In genomic region chr13:99892866-99893504, GRCh38 we compare ENCODE assay signal across 1 cellular context.
TF ChIP-seq lines count a peak whose summit lies in the region.

No MANE protein-coding gene starts in this region.

TF ChIP-seq in H1, 55 proteins besides CTCF, POLR2A, EP300 and RAD21:
- TF ChIP-seq, protein P1, sequence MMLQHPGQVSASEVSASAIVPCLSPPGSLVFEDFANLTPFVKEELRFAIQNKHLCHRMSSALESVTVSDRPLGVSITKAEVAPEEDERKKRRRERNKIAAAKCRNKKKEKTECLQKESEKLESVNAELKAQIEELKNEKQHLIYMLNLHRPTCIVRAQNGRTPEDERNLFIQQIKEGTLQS (IDR thresholded peaks at IDR 0.05; ENCODE audit: insufficient read depth, low read depth, low read length) = no peak
- TF ChIP-seq SP4 (IDR thresholded peaks at IDR 0.05; ENCODE audit: low read length) (no peak), SIRT6 (IDR thresholded peaks at IDR 0.05; ENCODE audit: low read length) (no peak), FOSL1 (IDR thresholded peaks at IDR 0.05; ENCODE audit: insufficient read depth, low read depth, low read length) (no peak), CREB1 (IDR thresholded peaks at IDR 0.05) (no peak), RXRA (IDR thresholded peaks at IDR 0.05; ENCODE audit: insufficient read depth, low read depth, low read length) (no peak), ASH2L (IDR thresholded peaks at IDR 0.05; ENCODE audit: low read length) (no peak), SIX5 (IDR thresholded peaks at IDR 0.05; ENCODE audit: low read depth, low read length) (no peak), BACH1 (IDR thresholded peaks at IDR 0.05; ENCODE audit: low read length) (no peak), CEBPB (IDR thresholded peaks at IDR 0.05; ENCODE audit: low read depth, low read length) (no peak), BRCA1 (IDR thresholded peaks at IDR 0.05; ENCODE audit: low read depth, low read length) (no peak), HDAC2 (IDR thresholded peaks at IDR 0.05; ENCODE audit: borderline replicate concordance in 1 of 2, low read depth in 2 of 2, low read length in 2 of 2) (no peak), TAF7 (optimal IDR thresholded peaks at IDR 0.05; ENCODE audit: borderline replicate concordance, low read depth, low read length) (no peak), SAP30 (IDR thresholded peaks at IDR 0.05; ENCODE audit: insufficient read depth, insufficient replicate concordance, low read length) (no peak), PHF8 (conservative IDR thresholded peaks at IDR 0.05; ENCODE audit: low read depth, low read length) (no peak), POLR2AphosphoS5 (IDR thresholded peaks at IDR 0.05; ENCODE audit: low read depth, low read length) (no peak)
- TF ChIP-seq, protein P2, sequence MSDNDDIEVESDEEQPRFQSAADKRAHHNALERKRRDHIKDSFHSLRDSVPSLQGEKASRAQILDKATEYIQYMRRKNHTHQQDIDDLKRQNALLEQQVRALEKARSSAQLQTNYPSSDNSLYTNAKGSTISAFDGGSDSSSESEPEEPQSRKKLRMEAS (IDR thresholded peaks at IDR 0.05) = no peak
